16 cellular contexts compared by ENCODE assay signal in genomic region chr2:37730037-37730813, GRCh38. TPM values are rescaled to one million over a fixed set of nuclear protein-coding genes. Genes with fewer than 3 reads are reported as not detected.
DNase-seq lines count a peak whose midpoint lies in the region; ATAC-seq, FAIRE-seq and TF ChIP-seq lines count a peak whose summit lies in the region.
"Had no signal": no experiment of that assay in that cellular context is flagged by ENCODE, and none has a peak within 500 bp of the region (broad histone marks: within the 10 kb centered on the region; RNA-seq: fewer than 3 reads in every experiment).

No MANE protein-coding gene starts in this region.

- no TSS peak for BruUV-seq in MCF 10A (replicated peaks; lab: Mats Ljungman, UMichigan)

- no peaks in the 10 kb centered on the region for H3K9me3 ChIP-seq in kidney (ENCODE audit: control insufficient read depth in 1 of 2, low read length in 2 of 2)

- H3K27me3 Mint-ChIP-seq in activated CD8-positive, alpha-beta T cell treated with anti-CD3 and anti-CD28 coated beads for 36 hours: no peaks in the 10 kb centered on the region
- no peaks in the 10 kb centered on the region for H3K27me3 Mint-ChIP-seq in activated CD8-positive, alpha-beta T cell treated with anti-CD3 and anti-CD28 coated beads, Interleukin-2, amount 10 ng/mL, durations not matched to agents 7 days and 5 days (ENCODE audit: low read depth)
- H3K27me3 Mint-ChIP-seq in MCF 10A (ENCODE audit: insufficient read depth, unreplicated experiment): no peaks in the 10 kb centered on the region
- H3K27me3 Mint-ChIP-seq: CD4-positive, alpha-beta memory T cell had no signal

- TF ChIP-seq CTCF in activated CD8-positive, alpha-beta T cell treated with anti-CD3 and anti-CD28 coated beads for 36 hours (IDR thresholded peaks at IDR 0.05): no peak
- TF ChIP-seq CTCF in kidney (IDR thresholded peaks at IDR 0.05; ENCODE audit: borderline replicate concordance, extremely low read depth, insufficient read depth) (no peak), foreskin keratinocyte (conservative IDR thresholded peaks at IDR 0.05) (no peak), MCF 10A (IDR thresholded peaks at IDR 0.05; ENCODE audit: unreplicated experiment) (no peak)

- no peak overlapping the region for H3K9ac ChIP-seq in kidney (ENCODE audit: low read length in 2 of 2)
- H3K9ac ChIP-seq: GM23248 had no signal

- no peaks in the 10 kb centered on the region for H3K9me3 Mint-ChIP-seq in activated CD8-positive, alpha-beta T cell treated with anti-CD3 and anti-CD28 coated beads for 36 hours
- H3K9me3 Mint-ChIP-seq in activated CD8-positive, alpha-beta T cell treated with anti-CD3 and anti-CD28 coated beads, Interleukin-2, amount 10 ng/mL, durations not matched to agents 7 days and 5 days (ENCODE audit: insufficient read depth): peaks cover 3% of the 10 kb centered on the region
- H3K9me3 Mint-ChIP-seq in stimulated activated effector memory CD8-positive, alpha-beta T cell treated with anti-CD3 and anti-CD28 coated beads, Interleukin-12 subunit alpha, Interleukin-12 subunit beta, amount 100 ng/mL, for 72 hours: no peaks in the 10 kb centered on the region
- H3K9me3 Mint-ChIP-seq in MCF 10A (ENCODE audit: unreplicated experiment): no peaks in the 10 kb centered on the region

- H3K27ac Mint-ChIP-seq in activated CD8-positive, alpha-beta T cell treated with anti-CD3 and anti-CD28 coated beads for 36 hours: no peak overlapping the region
- no peak overlapping the region for H3K27ac Mint-ChIP-seq in activated CD8-positive, alpha-beta T cell treated with anti-CD3 and anti-CD28 coated beads, Interleukin-2, amount 10 ng/mL, durations not matched to agents 7 days and 5 days
- no peak overlapping the region for H3K27ac Mint-ChIP-seq in stimulated activated effector memory CD8-positive, alpha-beta T cell treated with anti-CD3 and anti-CD28 coated beads, Interleukin-12 subunit alpha, Interleukin-12 subunit beta, amount 100 ng/mL, for 72 hours
- no peak overlapping the region for H3K27ac Mint-ChIP-seq in MCF 10A (ENCODE audit: low read depth, unreplicated experiment)

- H3K36me3 ChIP-seq in kidney (ENCODE audit: control insufficient read depth in 1 of 2, insufficient read depth in 2 of 2, low read length in 2 of 2): no peaks in the 10 kb centered on the region

- no peaks in the 10 kb centered on the region for H3K27me3 ChIP-seq in foreskin keratinocyte

- ATAC-seq in activated CD8-positive, alpha-beta T cell treated with anti-CD3 and anti-CD28 coated beads for 36 hours: peak; percentile 77
- no peak for ATAC-seq in activated CD8-positive, alpha-beta T cell treated with anti-CD3 and anti-CD28 coated beads, Interleukin-2, amount 10 ng/mL, durations not matched to agents 7 days and 5 days
- ATAC-seq in stimulated activated effector memory CD8-positive, alpha-beta T cell treated with anti-CD3 and anti-CD28 coated beads, Interleukin-12 subunit alpha, Interleukin-12 subunit beta, amount 100 ng/mL, for 72 hours: peak; percentile 93
- no peak for ATAC-seq in foreskin keratinocyte
- ATAC-seq: K562 had no signal

- intact Hi-C loops in activated CD8-positive, alpha-beta T cell treated with anti-CD3 and anti-CD28 coated beads for 36 hours (cut with micrococcal nuclease): no loop called here
- intact Hi-C loops in kidney (cut with DNase I): no loop called here
- intact Hi-C loops in MCF 10A (cut with micrococcal nuclease): no loop called here

- no peak for DNase-seq in activated CD8-positive, alpha-beta T cell treated with anti-CD3 and anti-CD28 coated beads for 36 hours
- DNase-seq in activated CD8-positive, alpha-beta T cell treated with anti-CD3 and anti-CD28 coated beads, Interleukin-2, amount 10 ng/mL, durations not matched to agents 7 days and 5 days: no peak
- DNase-seq in NCI-H69 (lab: John Stamatoyannopoulos, UW): peak; percentile 48
- no peak for DNase-seq in kidney
- no peak for DNase-seq in stimulated activated effector memory CD8-positive, alpha-beta T cell treated with anti-CD3 and anti-CD28 coated beads, Interleukin-12 subunit alpha, Interleukin-12 subunit beta, amount 100 ng/mL, for 72 hours (ENCODE audit: low spot score in 2 of 2)
- no peak for DNase-seq in NCI-H510A treated with DMSO at 0.1 percent for 48 hours (lab: John Stamatoyannopoulos, UW)
- no peak for DNase-seq in foreskin keratinocyte
- DNase-seq in MCF 10A (ENCODE audit: unreplicated experiment): no peak
- DNase-seq: CD4-positive, alpha-beta memory T cell; DMS79 treated with DMSO at 0.1 percent for 48 hours; GM23248; HCEC 1CT; NCI-H1930; OCI-M1 had no signal

- CTCF ChIA-PET in activated CD8-positive, alpha-beta T cell treated with anti-CD3 and anti-CD28 coated beads for 36 hours (lab: Charles Lee): no interaction called here
- CTCF ChIA-PET in activated CD8-positive, alpha-beta T cell treated with anti-CD3 and anti-CD28 coated beads, Interleukin-2, amount 10 ng/mL, durations not matched to agents 7 days and 5 days (lab: Charles Lee): no interaction called here
- CTCF ChIA-PET in MCF 10A (lab: Yijun Ruan, JAX): no interaction called here

- H3K4me1 Mint-ChIP-seq in activated CD8-positive, alpha-beta T cell treated with anti-CD3 and anti-CD28 coated beads for 36 hours (ENCODE audit: low read depth): peaks cover 6% of the 10 kb centered on the region
- H3K4me1 Mint-ChIP-seq in activated CD8-positive, alpha-beta T cell treated with anti-CD3 and anti-CD28 coated beads, Interleukin-2, amount 10 ng/mL, durations not matched to agents 7 days and 5 days (ENCODE audit: low read depth): no peaks in the 10 kb centered on the region
- no peaks in the 10 kb centered on the region for H3K4me1 Mint-ChIP-seq in stimulated activated effector memory CD8-positive, alpha-beta T cell treated with anti-CD3 and anti-CD28 coated beads, Interleukin-12 subunit alpha, Interleukin-12 subunit beta, amount 100 ng/mL, for 72 hours
- H3K4me1 Mint-ChIP-seq in MCF 10A (ENCODE audit: insufficient read depth, unreplicated experiment): no peaks in the 10 kb centered on the region
- H3K4me1 Mint-ChIP-seq: CD4-positive, alpha-beta memory T cell had no signal

- POLR2A ChIA-PET in activated CD8-positive, alpha-beta T cell treated with anti-CD3 and anti-CD28 coated beads for 36 hours (lab: Charles Lee): interaction anchor here (0.6 kb wide), 1 partner anchor 69 kb away, joined by 3 read pairs; no protein-coding TSS in a partner anchor
- POLR2A ChIA-PET in activated CD8-positive, alpha-beta T cell treated with anti-CD3 and anti-CD28 coated beads, Interleukin-2, amount 10 ng/mL, durations not matched to agents 7 days and 5 days (lab: Charles Lee): no interaction called here
- POLR2A ChIA-PET in MCF 10A (lab: Yijun Ruan, JAX): interaction anchor here (0.7 kb wide), 1 partner anchor 54 kb away, joined by 3 read pairs; no protein-coding TSS in a partner anchor

- no peaks in the 10 kb centered on the region for H3K36me3 Mint-ChIP-seq in activated CD8-positive, alpha-beta T cell treated with anti-CD3 and anti-CD28 coated beads for 36 hours (ENCODE audit: low read depth)
- H3K36me3 Mint-ChIP-seq in activated CD8-positive, alpha-beta T cell treated with anti-CD3 and anti-CD28 coated beads, Interleukin-2, amount 10 ng/mL, durations not matched to agents 7 days and 5 days (ENCODE audit: low read depth): peaks cover 2% of the 10 kb centered on the region
- H3K36me3 Mint-ChIP-seq in stimulated activated effector memory CD8-positive, alpha-beta T cell treated with anti-CD3 and anti-CD28 coated beads, Interleukin-12 subunit alpha, Interleukin-12 subunit beta, amount 100 ng/mL, for 72 hours: no peaks in the 10 kb centered on the region
- no peaks in the 10 kb centered on the region for H3K36me3 Mint-ChIP-seq in MCF 10A (ENCODE audit: insufficient read depth, unreplicated experiment)
- H3K36me3 Mint-ChIP-seq: CD4-positive, alpha-beta memory T cell had no signal

- FAIRE-seq in kidney (lab: Jason Lieb, UNC): peak; percentile 81
- FAIRE-seq: G401.6, K562 had no signal

- no peak overlapping the region for H3K4me3 ChIP-seq in kidney (ENCODE audit: low read length in 2 of 2)
- H3K4me3 ChIP-seq: GM23248, K562 had no signal

- H3K4me3 Mint-ChIP-seq in activated CD8-positive, alpha-beta T cell treated with anti-CD3 and anti-CD28 coated beads for 36 hours: no peak overlapping the region
- H3K4me3 Mint-ChIP-seq in activated CD8-positive, alpha-beta T cell treated with anti-CD3 and anti-CD28 coated beads, Interleukin-2, amount 10 ng/mL, durations not matched to agents 7 days and 5 days: no peak overlapping the region
- H3K4me3 Mint-ChIP-seq in stimulated activated effector memory CD8-positive, alpha-beta T cell treated with anti-CD3 and anti-CD28 coated beads, Interleukin-12 subunit alpha, Interleukin-12 subunit beta, amount 100 ng/mL, for 72 hours: no peak overlapping the region
- H3K4me3 Mint-ChIP-seq in MCF 10A (ENCODE audit: unreplicated experiment): no peak overlapping the region
- H3K4me3 Mint-ChIP-seq: CD4-positive, alpha-beta memory T cell had no signal

- no peak overlapping the region for H3K27ac ChIP-seq in kidney (ENCODE audit: low read depth in 2 of 2, low read length in 2 of 2)
- no peak overlapping the region for H3K27ac ChIP-seq in foreskin keratinocyte
- H3K27ac ChIP-seq: GM23248 had no signal

- H3K4me1 ChIP-seq in kidney (ENCODE audit: control insufficient read depth in 1 of 2, insufficient read depth in 1 of 2, low read depth in 1 of 2, low read length in 2 of 2) (no peaks in the 10 kb centered on the region), foreskin keratinocyte (peaks cover 3% of the 10 kb centered on the region)

RNA-seq across cellular contexts. Expression of gene CDC42EP3, which starts 58.8 kb away (rescaled TPM):
- 10 to 100 TPM; 18.8 to 22.6 TPM for total RNA-seq in activated CD8-positive, alpha-beta T cell treated with anti-CD3 and anti-CD28 coated beads for 36 hours
- total RNA-seq in activated CD8-positive, alpha-beta T cell treated with anti-CD3 and anti-CD28 coated beads, Interleukin-2, amount 10 ng/mL, durations not matched to agents 7 days and 5 days: 10 to 100 TPM; 30.1 to 33.2 TPM
- total RNA-seq in kidney (34.1 TPM), foreskin keratinocyte (32.3 and 46.4 TPM in 2 replicates), MCF 10A (2022) (55.4 and 61.3 TPM in 2 replicates)
- polyA plus RNA-seq in kidney (ENCODE audit: insufficient read depth, low read depth, low replicate concordance) (21.3 TPM), foreskin keratinocyte (15.0 and 23.2 TPM in 2 replicates)

Comparison
In these comparisons a context has a peak if more than half of its experiments do, and no peak if none do; other contexts are left out.
1. ATAC-seq: peak in activated CD8-positive, alpha-beta T cell treated with anti-CD3 and anti-CD28 coated beads for 36 hours (single experiment) and stimulated activated effector memory CD8-positive, alpha-beta T cell treated with anti-CD3 and anti-CD28 coated beads, Interleukin-12 subunit alpha, Interleukin-12 subunit beta, amount 100 ng/mL, for 72 hours (single experiment); none in activated CD8-positive, alpha-beta T cell treated with anti-CD3 and anti-CD28 coated beads, Interleukin-2, amount 10 ng/mL, durations not matched to agents 7 days and 5 days (single experiment) and foreskin keratinocyte (single experiment).